ENCODE assay signal across 8 cellular contexts in the genomic region with DNA sequence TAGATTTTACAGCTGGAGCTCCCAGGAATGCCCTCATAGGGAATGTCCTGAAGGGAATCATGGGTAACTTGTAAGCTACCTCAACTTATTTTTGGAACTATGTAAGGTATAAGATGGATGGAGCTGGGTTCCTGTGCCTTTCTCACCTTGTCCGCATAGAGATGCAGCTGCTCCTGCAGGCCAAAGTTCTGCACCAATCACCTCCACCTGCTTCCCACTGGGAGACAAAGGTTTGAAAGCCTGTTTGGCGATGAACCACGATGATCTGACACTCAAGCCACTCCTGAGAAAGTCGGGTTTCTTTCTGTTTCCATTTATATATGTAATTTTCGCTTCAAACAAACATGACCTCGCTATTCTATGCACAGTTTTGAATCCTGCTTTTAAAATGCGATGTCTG. TPM values are rescaled to one million over a fixed set of nuclear protein-coding genes. Genes with fewer than 3 reads are reported as not detected.
A peak's percentile ranks its signal among the peaks of the same experiment; 100 is the strongest.
DNase-seq lines count a peak whose midpoint lies in the region; ATAC-seq and TF ChIP-seq lines count a peak whose summit lies in the region.

No MANE protein-coding gene starts in this region.

- no peaks in the 10 kb centered on the region for H3K27me3 ChIP-seq in CD4-positive, alpha-beta T cell (ENCODE audit: control insufficient read depth, insufficient read depth, low read length)
- no peaks in the 10 kb centered on the region for H3K27me3 ChIP-seq in SU-DHL-6 (ENCODE audit: low read length)
- H3K27me3 ChIP-seq in skeletal muscle tissue (ENCODE audit: control insufficient read depth in 3 of 3, insufficient read depth in 3 of 3, low read length in 3 of 3), result no peaks in the 10 kb centered on the region

- DNase-seq in CD4-positive, alpha-beta T cell, result no peak
- no peak for DNase-seq in foreskin fibroblast
- DNase-seq in lower leg skin (ENCODE audit: low spot score in 2 of 2), result no peak
- no peak for DNase-seq in HPDE6-E6E7 (ENCODE audit: extremely low spot score)

- CTCF ChIA-PET in CD4-positive, alpha-beta T cell (lab: Charles Lee), result interaction anchor here (0.6 to 1.2 kb wide), 2 partner anchors 15 to 50 kb away, joined by 3 read pairs; no protein-coding TSS in a partner anchor
- CTCF ChIA-PET in HEK293 (lab: Yijun Ruan, JAX), result interaction anchor here (0.9 to 2.9 kb wide), 2 partner anchors 33 to 35 kb away, joined by 3 to 14 read pairs; no protein-coding TSS in a partner anchor

- H3K4me1 Mint-ChIP-seq in CD4-positive, alpha-beta T cell (ENCODE audit: low read depth), result peaks cover 53% of the 10 kb centered on the region

- no peak for TF ChIP-seq CTCF in CD4-positive, alpha-beta T cell (IDR thresholded peaks at IDR 0.05)
- no peak for TF ChIP-seq CTCF in HEK293 (tag by site-specific recombination; IDR thresholded peaks at IDR 0.05)
- TF ChIP-seq CTCF in SU-DHL-6 (IDR thresholded peaks at IDR 0.05; ENCODE audit: insufficient read depth, low read length, poor library complexity, severe bottlenecking), result no peak
- TF ChIP-seq CTCF in foreskin fibroblast (IDR thresholded peaks at IDR 0.05; ENCODE audit: low read depth, low read length), result no peak
- no peak for TF ChIP-seq CTCF in lower leg skin (IDR thresholded peaks at IDR 0.05)

- H3K4me1 ChIP-seq in HEK293 (ENCODE audit: control insufficient read depth, insufficient read depth, low read length) (peaks cover 10% of the 10 kb centered on the region; the same call in 1 of the 2 replicates), skeletal muscle tissue (ENCODE audit: control insufficient read depth in 3 of 3, insufficient read depth in 3 of 3, low read length in 3 of 3) (peaks cover 5 to 8% (median 7%) of the 10 kb centered on the region in 3 donors)

- POLR2A ChIA-PET in CD4-positive, alpha-beta T cell (lab: Charles Lee), result interaction anchor here (1.0 to 1.6 kb wide), 5 partner anchors 19 to 40 kb away, joined by 3 to 7 read pairs (median 5); partner anchors contain the start of gene ZBTB1
- POLR2A ChIA-PET in HEK293 (lab: Yijun Ruan, JAX), result interaction anchor here (1.1 kb wide), 1 partner anchor 39 kb away, joined by 3 read pairs; no protein-coding TSS in a partner anchor

- H3K9me3 ChIP-seq in CD4-positive, alpha-beta T cell (ENCODE audit: control insufficient read depth, low read length), result no peaks in the 10 kb centered on the region
- H3K9me3 ChIP-seq in HEK293 (ENCODE audit: control insufficient read depth, insufficient read depth, low read depth, low read length) (no peaks in the 10 kb centered on the region), SU-DHL-6 (ENCODE audit: insufficient read depth, low read length) (no peaks in the 10 kb centered on the region), skeletal muscle tissue (ENCODE audit: control insufficient read depth in 3 of 3, low read length in 3 of 3) (no peaks in the 10 kb centered on the region)

- peak overlapping the region; percentile 91 for H3K4me2 ChIP-seq in SU-DHL-6 (ENCODE audit: low read depth, low read length, poor library complexity, severe bottlenecking)

- peak overlapping the region; percentile 93 for H3K4me3 Mint-ChIP-seq in CD4-positive, alpha-beta T cell

- 14 to 21% methylated on average over 7 of the region's 7 CpGs for WGBS in lower leg skin, 2 donors

- H4K20me1 ChIP-seq in SU-DHL-6 (ENCODE audit: low read depth, low read length), result no peaks in the 10 kb centered on the region

- no peaks in the 10 kb centered on the region; the same call in 1 of the 2 replicates for H3K79me2 ChIP-seq in SU-DHL-6 (ENCODE audit: insufficient read depth, low read length)

- no peaks in the 10 kb centered on the region for H3K27me3 Mint-ChIP-seq in CD4-positive, alpha-beta T cell

- H3K36me3 ChIP-seq in HEK293 (ENCODE audit: control insufficient read depth in 2 of 2, insufficient read depth in 1 of 2, low read length in 2 of 2) (peaks cover 11 to 32% of the 10 kb centered on the region in 2 experiments), SU-DHL-6 (ENCODE audit: low read length) (no peaks in the 10 kb centered on the region), skeletal muscle tissue (ENCODE audit: control insufficient read depth in 3 of 3, insufficient read depth in 3 of 3, low read length in 3 of 3) (peaks cover 0 to 6% (median 4%) of the 10 kb centered on the region in 3 donors)

- peak overlapping the region; percentile 49 for H2AFZ ChIP-seq in SU-DHL-6 (ENCODE audit: low read depth, low read length, severe bottlenecking)

- intact Hi-C loops in CD4-positive, alpha-beta T cell (cut with DNase I, micrococcal nuclease), result no loop called here
- intact Hi-C loops in lower leg skin (cut with DNase I; ENCODE audit: low total_unique reads), result no loop called here

- peak overlapping the region; percentile 64 for H3K27ac Mint-ChIP-seq in CD4-positive, alpha-beta T cell

- no peaks in the 10 kb centered on the region for H3K9me2 ChIP-seq in SU-DHL-6 (replicated peaks; ENCODE audit: insufficient read depth, low read length)

- peaks cover 66% of the 10 kb centered on the region for H3F3A ChIP-seq in SU-DHL-6 (ENCODE audit: insufficient read depth)

- ATAC-seq in CD4-positive, alpha-beta T cell (ENCODE audit: poor library complexity), result no peak
- ATAC-seq in GM18517 (IDR thresholded peaks at IDR 0.05; ENCODE audit: unreplicated experiment), result no peak

- H3K9ac ChIP-seq in SU-DHL-6 (ENCODE audit: low read length) (peak overlapping the region; percentile 62), skeletal muscle tissue (ENCODE audit: low read depth in 1 of 3, low read length in 3 of 3) (peak overlapping the region in 1 of 3 donors; percentile 70)

- no peaks in the 10 kb centered on the region for H3K9me3 Mint-ChIP-seq in CD4-positive, alpha-beta T cell

- TF ChIP-seq POLR2A in lower leg skin (IDR thresholded peaks at IDR 0.05), result no peak

- H3K27ac ChIP-seq in CD4-positive, alpha-beta T cell (ENCODE audit: low read depth, low read length), result no peak overlapping the region
- H3K27ac ChIP-seq in HEK293 (ENCODE audit: extremely low read depth, low read depth, low read length) (no peak overlapping the region), SU-DHL-6 (ENCODE audit: low read depth, low read length) (peak overlapping the region; percentile 76), skeletal muscle tissue (ENCODE audit: low read depth, low read length) (no peak overlapping the region)

- peaks cover 8% of the 10 kb centered on the region for H3K36me3 Mint-ChIP-seq in CD4-positive, alpha-beta T cell (ENCODE audit: low read depth)

- H3K4me3 ChIP-seq in HEK293 (ENCODE audit: low read depth, low read length) (peak overlapping the region; percentile 56), SU-DHL-6 (ENCODE audit: insufficient read depth, low read length, poor library complexity, severe bottlenecking) (peak overlapping the region; percentile 62), foreskin fibroblast (ENCODE audit: low read depth in 1 of 2, low read length in 2 of 2) (peak overlapping the region; percentile 67 to 80), skeletal muscle tissue (ENCODE audit: low read length in 3 of 3) (peak overlapping the region; percentile 64 to 74 (median 72)), lower leg skin (ENCODE audit: low read depth, poor library complexity, severe bottlenecking) (no peak overlapping the region)

TF ChIP-seq in HEK293, 187 proteins besides CTCF, POLR2A, EP300 and RAD21:
- TF ChIP-seq ZBTB17 (tag by site-specific recombination; IDR thresholded peaks at IDR 0.05) (peak; percentile 29; the same call in 1 of the 2 replicates), ZNF10 (tag by site-specific recombination; IDR thresholded peaks at IDR 0.05) (0 out of 2 replicates have a peak, but pooled peaks have one; percentile 31), IKZF3 (tag by site-specific recombination; IDR thresholded peaks at IDR 0.05) (peak; percentile 39; the same call in 1 of the 2 replicates), ZNF624 (tag by site-specific recombination; IDR thresholded peaks at IDR 0.05) (no peak)

RNA-seq across cellular contexts. Expression of gene AKAP5, which starts 0.6 kb away (rescaled TPM):
- under 1 TPM; 0.49 to 0.50 TPM for total RNA-seq in CD4-positive, alpha-beta T cell
- total RNA-seq in skeletal muscle tissue, result 0.52 TPM
- under 1 TPM in 3 of 4 donors, not detected in 1; 0.17 to 0.29 (median 0.21) TPM for total RNA-seq in lower leg skin

RNA-seq across cellular contexts. Expression of gene ZBTB25, which starts 38.9 kb away (rescaled TPM):
- total RNA-seq in CD4-positive, alpha-beta T cell, result 10 to 100 TPM; 56.8 to 58.1 TPM
- total RNA-seq in skeletal muscle tissue (5.7 TPM), lower leg skin (10 to 100 TPM in 2 of 4 donors, 1 to 10 TPM in 2; 7.8 to 15.1 (median 9.1) TPM)

RNA-seq across cellular contexts. Expression of gene ZBTB1, which starts 39.9 kb away (rescaled TPM):
- 100 to 1,000 TPM; 146 to 147 TPM for total RNA-seq in CD4-positive, alpha-beta T cell
- total RNA-seq in skeletal muscle tissue, result 32.9 TPM
- 10 to 100 TPM; 35.2 to 50.4 (median 39.4) TPM for total RNA-seq in lower leg skin
